ENCODE assay signal across 8 cellular contexts in genomic region chr5:163458778-163459405, GRCh38. TPM values are rescaled to one million over a fixed set of nuclear protein-coding genes. Genes with fewer than 3 reads are reported as not detected.
A peak's percentile ranks its signal among the peaks of the same experiment; 100 is the strongest.
DNase-seq lines count a peak whose midpoint lies in the region; ATAC-seq and TF ChIP-seq lines count a peak whose summit lies in the region.

No MANE protein-coding gene starts in this region.

- 40 to 43% methylated on average over 6 of the region's 6 CpGs for whole genome bisulfite sequencing in lung, 2 donors
- 42% methylated on average over 6 of the region's 6 CpGs for WGBS in aorta, 2 donors
- WGBS in lower leg skin, 2 donors = 34 to 42% methylated on average over 6 of the region's 6 CpGs

- no peak for ATAC-seq in left ventricle myocardium superior
- ATAC-seq in lung (ENCODE audit: insufficient read depth, low FRiP score) = no peak
- ATAC-seq in aorta (ENCODE audit: low FRiP score) = no peak
- no peak for ATAC-seq in HG03108 (IDR thresholded peaks at IDR 0.05; ENCODE audit: unreplicated experiment)

- no peaks in the 10 kb centered on the region for H3K27me3 ChIP-seq in right atrium auricular region
- H3K27me3 ChIP-seq in lung (ENCODE audit: control insufficient read depth, insufficient read depth) = no peaks in the 10 kb centered on the region
- no peaks in the 10 kb centered on the region for H3K27me3 ChIP-seq in aorta (ENCODE audit: control insufficient read depth in 1 of 2, insufficient read depth in 2 of 2, low read length in 1 of 2)

- no peak for TF ChIP-seq POLR2A in lower leg skin (IDR thresholded peaks at IDR 0.05)

- H3K36me3 ChIP-seq in right atrium auricular region = peaks cover 12% of the 10 kb centered on the region
- peaks cover 0 to 13% of the 10 kb centered on the region in 2 donors for H3K36me3 ChIP-seq in lung (ENCODE audit: control insufficient read depth in 2 of 2, insufficient read depth in 2 of 2, low read length in 2 of 2)
- peaks cover 0 to 2% of the 10 kb centered on the region in 2 donors for H3K36me3 ChIP-seq in aorta (ENCODE audit: control insufficient read depth in 1 of 2, insufficient read depth in 2 of 2, low read length in 1 of 2)

- DNase-seq in right atrium auricular region (ENCODE audit: low spot score) (no peak), left ventricle myocardium superior (no peak), amniotic epithelial cell (ENCODE audit: low read depth) (peak; percentile 23), lung (ENCODE audit: low spot score) (no peak), aorta (no peak), lower leg skin (ENCODE audit: low spot score in 2 of 2) (no peak), COLO668 (lab: John Stamatoyannopoulos, UW; ENCODE audit: unreplicated experiment) (no peak)

- H3K4me3 ChIP-seq in right atrium auricular region = peak overlapping the region; percentile 65 to 84
- H3K4me3 ChIP-seq in lung = peak overlapping the region; percentile 51
- H3K4me3 ChIP-seq in aorta (ENCODE audit: low read length in 2 of 2) = peak overlapping the region; percentile 45 to 89
- no peak overlapping the region for H3K4me3 ChIP-seq in lower leg skin (ENCODE audit: low read depth, poor library complexity, severe bottlenecking)

- H3K4me1 ChIP-seq in right atrium auricular region (peaks cover 0 to 35% of the 10 kb centered on the region in 2 donors), lung (ENCODE audit: control insufficient read depth in 2 of 2, insufficient read depth in 2 of 2, low read length in 2 of 2) (peaks cover 2% of the 10 kb centered on the region in 2 donors), aorta (ENCODE audit: control insufficient read depth in 1 of 2, insufficient read depth in 2 of 2, low read length in 2 of 2) (peaks cover 0 to 2% of the 10 kb centered on the region in 2 donors)

- H3K27ac ChIP-seq in right atrium auricular region (peak overlapping the region; percentile 96), lung (ENCODE audit: low read depth in 1 of 2, low read length in 1 of 2) (peak overlapping the region in 1 of 2 donors; percentile 91), aorta (ENCODE audit: low read depth in 1 of 2, low read length in 2 of 2) (no peak overlapping the region)

- H3K9me3 ChIP-seq in right atrium auricular region = no peaks in the 10 kb centered on the region
- H3K9me3 ChIP-seq in lung (ENCODE audit: control insufficient read depth in 2 of 2, insufficient read depth in 1 of 2, low read length in 1 of 2) = no peaks in the 10 kb centered on the region
- no peaks in the 10 kb centered on the region for H3K9me3 ChIP-seq in aorta (ENCODE audit: control insufficient read depth, low read length)

- TF ChIP-seq CTCF in right atrium auricular region (IDR thresholded peaks at IDR 0.05) (no peak), lung (IDR thresholded peaks at IDR 0.05; ENCODE audit: control extremely low read depth, extremely low read depth) (no peak), lower leg skin (IDR thresholded peaks at IDR 0.05) (no peak)

- intact Hi-C loops in left ventricle myocardium superior (cut with micrococcal nuclease) = no loop called here
- intact Hi-C loops in aorta (cut with DNase I) = no loop called here
- intact Hi-C loops in lower leg skin (cut with DNase I; ENCODE audit: low total_unique reads) = no loop called here

RNA-seq across cellular contexts. Expression of gene NUDCD2, which starts 1.0 kb away (rescaled TPM):
- total RNA-seq in right atrium auricular region = 1 to 10 TPM; 2.0 to 2.5 TPM
- total RNA-seq in left ventricle myocardium superior = 13.9 TPM
- total RNA-seq in lung = 10 to 100 TPM; 15.8 to 25.0 TPM
- polyA plus RNA-seq in lung = 1 to 10 TPM; 3.8 to 7.5 TPM
- 10 to 100 TPM; 14.5 to 20.7 TPM for total RNA-seq in aorta
- polyA plus RNA-seq in aorta = 1 to 10 TPM; 7.7 to 9.1 TPM
- 1 to 10 TPM; 3.1 to 8.5 (median 6.7) TPM for total RNA-seq in lower leg skin

RNA-seq across cellular contexts. Expression of gene HMMR, which starts 1.5 kb away (rescaled TPM):
- 1 to 10 TPM in 1 of 2 donors, under 1 TPM in 1; 0.43 to 2.0 TPM for total RNA-seq in right atrium auricular region
- 0.72 TPM for total RNA-seq in left ventricle myocardium superior
- 1 to 10 TPM; 1.2 to 9.5 TPM for total RNA-seq in lung
- 1 to 10 TPM; 1.1 to 1.7 TPM for polyA plus RNA-seq in lung
- total RNA-seq in aorta = 1 to 10 TPM in 1 of 2 donors, not detected in 1; 2.2 TPM
- polyA plus RNA-seq in aorta = under 1 TPM in 1 of 2 donors, not detected in 1; 0.75 TPM
- total RNA-seq in lower leg skin = 1 to 10 TPM; 2.6 to 4.3 (median 3.0) TPM

RNA-seq across cellular contexts. Expression of gene CCNG1, which starts 21.5 kb away (rescaled TPM):
- total RNA-seq in right atrium auricular region = 10 to 100 TPM; 58.8 to 90.1 TPM
- total RNA-seq in left ventricle myocardium superior = 85.4 TPM
- 100 to 1,000 TPM in 1 of 2 donors, 10 to 100 TPM in 1; 62.5 to 130 TPM for total RNA-seq in lung
- 10 to 100 TPM; 31.2 to 66.5 TPM for polyA plus RNA-seq in lung
- total RNA-seq in aorta = 100 to 1,000 TPM; 101 to 108 TPM
- polyA plus RNA-seq in aorta = 100 to 1,000 TPM in 1 of 2 donors, 10 to 100 TPM in 1; 68.4 to 185 TPM
- 10 to 100 TPM; 46.4 to 92.3 (median 64.9) TPM for total RNA-seq in lower leg skin

RNA-seq across cellular contexts. Expression of gene MAT2B, which starts 46.5 kb away (rescaled TPM):
- total RNA-seq in right atrium auricular region (10 to 100 TPM; 47.6 to 84.7 TPM), left ventricle myocardium superior (62.5 TPM), lung (10 to 100 TPM; 46.6 to 69.7 TPM), aorta (10 to 100 TPM; 39.3 to 46.6 TPM), lower leg skin (10 to 100 TPM; 34.9 to 50.1 (median 44.8) TPM)
- polyA plus RNA-seq in lung (10 to 100 TPM; 34.5 to 58.7 TPM), aorta (10 to 100 TPM; 40.9 to 62.4 TPM)

Comparison
In these comparisons a context has a peak if more than half of its experiments do, and no peak if none do; other contexts are left out.
1. H3K27ac ChIP-seq: peak in right atrium auricular region (2 of 2); none in aorta (0 of 2).